Comparison of ENCODE assay signal across 31 cellular contexts in the genomic region with DNA sequence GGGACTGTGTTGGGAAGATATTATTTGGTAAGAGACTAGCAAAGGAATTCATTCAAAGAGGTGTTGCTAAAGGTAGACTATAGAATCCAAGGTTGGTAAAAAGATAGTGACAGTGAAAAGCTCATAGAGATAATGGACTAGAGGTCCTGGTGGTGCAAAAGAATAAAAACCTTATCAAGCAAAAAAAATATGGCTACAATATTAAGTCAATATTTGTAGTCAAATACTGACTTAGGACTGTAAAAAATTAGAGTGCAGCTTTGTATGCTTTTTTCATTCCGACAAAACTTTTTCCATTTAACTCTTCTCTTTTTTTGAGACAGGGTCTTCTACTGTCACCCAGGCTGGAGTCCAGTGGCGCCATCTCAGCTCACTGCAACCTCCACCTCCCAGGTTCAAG.
A peak's percentile ranks its signal among the peaks of the same experiment; 100 is the strongest.
DNase-seq lines count a peak whose midpoint lies in the region; ATAC-seq, FAIRE-seq and TF ChIP-seq lines count a peak whose summit lies in the region.
"Had no signal": no experiment of that assay in that cellular context is flagged by ENCODE, and none has a peak within 500 bp of the region (broad histone marks: within the 10 kb centered on the region; RNA-seq: fewer than 3 reads in every experiment).

No MANE protein-coding gene starts in this region.

- 69% methylated on average over 2 of the region's 2 CpGs for WGBS in GM12878 (ENCODE audit: insufficient coverage, insufficient replicate concordance, low lambda C conversion rate, missing lambda C conversion rate)
- WGBS in pancreas, 2 donors, result 61 to 67% methylated on average over 2 of the region's 2 CpGs
- 85% methylated on average over 2 of the region's 2 CpGs for WGBS in hepatocyte (ENCODE audit: low lambda C conversion rate, missing lambda C conversion rate)

- no peak overlapping the region for H3K27ac ChIP-seq in GM12878 (ENCODE audit: control insufficient read depth, insufficient read depth)
- H3K27ac ChIP-seq in pancreas, result no peak overlapping the region
- H3K27ac ChIP-seq in hepatocyte, result no peak overlapping the region
- H3K27ac ChIP-seq: 22Rv1; A549; BLaER1; BLaER1 treated with 17β-estradiol and CSF1 and Interleukin-3, amounts not matched to agents 10 nM and 100 nM; C4-2B had no signal

- FAIRE-seq in GM12878 (lab: Jason Lieb, UNC) (peak; percentile 31), pancreas (lab: Jason Lieb, UNC) (no peak)
- FAIRE-seq: A204.1, A549, D721Med had no signal

- H3K9ac ChIP-seq in GM12878 (ENCODE audit: control insufficient read depth, insufficient read depth, low read length), result no peak overlapping the region
- H3K9ac ChIP-seq: BLaER1; BLaER1 treated with 17β-estradiol and CSF1 and Interleukin-3, amounts not matched to agents 10 nM and 100 nM had no signal

- H3K79me2 ChIP-seq in GM12878 (ENCODE audit: control insufficient read depth, insufficient read depth, low read length), result no peaks in the 10 kb centered on the region
- H3K79me2 ChIP-seq in hepatocyte, result no peaks in the 10 kb centered on the region

- RAD21 ChIA-PET in GM12878 (lab: Charles Lee; ENCODE audit: unreplicated experiment), result no interaction called here

- H4K20me1 ChIP-seq in GM12878 (ENCODE audit: control insufficient read depth, insufficient read depth) (no peaks in the 10 kb centered on the region), hepatocyte (ENCODE audit: insufficient read depth, poor library complexity, severe bottlenecking) (no peaks in the 10 kb centered on the region)
- H4K20me1 ChIP-seq: BLaER1; BLaER1 treated with 17β-estradiol and CSF1 and Interleukin-3, amounts not matched to agents 10 nM and 100 nM had no signal

- H3K4me1 ChIP-seq in GM12878 (ENCODE audit: control insufficient read depth, insufficient read depth, low read length) (no peaks in the 10 kb centered on the region), pancreas (peaks cover 6 to 8% (median 6%) of the 10 kb centered on the region in 3 donors), hepatocyte (ENCODE audit: insufficient read depth) (peaks cover 4% of the 10 kb centered on the region)
- H3K4me1 ChIP-seq: A549; BE2C; BLaER1; BLaER1 treated with 17β-estradiol and CSF1 and Interleukin-3, amounts not matched to agents 10 nM and 100 nM had no signal

- no peak for TF ChIP-seq CTCF in GM12878 (IDR thresholded peaks at IDR 0.05 in 2 of 3, conservative IDR thresholded peaks at IDR 0.05 in 1 of 3; ENCODE audit: control insufficient read depth in 2 of 3, extremely low read depth in 1 of 3, insufficient read depth in 1 of 3, low read depth in 3 of 3, low read length in 3 of 3)
- TF ChIP-seq CTCF in pancreas (IDR thresholded peaks at IDR 0.05), result no peak
- no peak for TF ChIP-seq CTCF in hepatocyte (IDR thresholded peaks at IDR 0.05; ENCODE audit: poor library complexity)

- no peak for TF ChIP-seq POLR2A in GM12878 (IDR thresholded peaks at IDR 0.05; ENCODE audit: low read depth, low read length)

- TF ChIP-seq RAD21 in GM12878 (IDR thresholded peaks at IDR 0.05; ENCODE audit: insufficient read depth, low read depth, low read length), result no peak

- intact Hi-C loops in GM12878 (cut with micrococcal nuclease; ENCODE audit: unreplicated experiment), result no loop called here
- intact Hi-C loops in pancreas (cut with DNase I), result no loop called here

- DNase-seq in GM12878 (ENCODE audit: low read depth, low spot score), result no peak
- no peak for DNase-seq in pancreas
- DNase-seq in hepatocyte (ENCODE audit: low spot score), result no peak
- DNase-seq in activated CD4-positive, alpha-beta T cell treated with anti-CD3 and anti-CD28 coated beads, Interleukin-2, amount 50 U/mL, for 48 hours, result no peak
- DNase-seq: 8988T; ACHN; AML-193; BE2C; C1 segment of cervical spinal cord; Caco-2; Calu3; CD4-positive, alpha-beta memory T cell; CD4-positive, alpha-beta T cell; CD4-positive, CD25-positive, alpha-beta regulatory T cell; CD8-positive, alpha-beta memory T cell; CD8-positive, alpha-beta T cell; COR-L47; DMS 273 treated with DMSO at 0.1 percent for 48 hours; DMS153; DMS53; DMS79; DMS79 treated with DMSO at 0.1 percent for 48 hours; DND-41; EL had no signal

- in situ Hi-C loops in GM12878 (cut with MboI), result no loop called here

- H3K4me3 ChIP-seq in GM12878, result no peak overlapping the region
- no peak overlapping the region for H3K4me3 ChIP-seq in pancreas
- no peak overlapping the region for H3K4me3 ChIP-seq in hepatocyte
- H3K4me3 ChIP-seq: A549; BLaER1; BLaER1 treated with 17β-estradiol and CSF1 and Interleukin-3, amounts not matched to agents 10 nM and 100 nM had no signal

- ATAC-seq in GM12878, result no peak
- ATAC-seq in pancreas, result peak in 3 of 4 donors; percentile 63 to 85 (median 65)
- ATAC-seq: A549; CD8-positive, alpha-beta T cell had no signal

- H2AFZ ChIP-seq in GM12878 (ENCODE audit: control insufficient read depth, low read depth, low read length) (no peak overlapping the region), hepatocyte (no peak overlapping the region)

- CTCF ChIA-PET in GM12878 (lab: Yijun Ruan, JAX), result no interaction called here

- BruUV-seq in GM12878 (replicated peaks; lab: Mats Ljungman, UMichigan), result no TSS peak

- H3K4me2 ChIP-seq in GM12878 (ENCODE audit: control insufficient read depth, insufficient read depth) (no peak overlapping the region), hepatocyte (no peak overlapping the region)
- H3K4me2 ChIP-seq: A549; BLaER1; BLaER1 treated with 17β-estradiol and CSF1 and Interleukin-3, amounts not matched to agents 10 nM and 100 nM had no signal

- POLR2A ChIA-PET in GM12878 (lab: Charles Lee), result no interaction called here

- H3K27me3 ChIP-seq in GM12878 (replicated peaks in 1 of 2; ENCODE audit: control insufficient read depth in 2 of 2, insufficient read depth in 2 of 2, low read length in 1 of 2), result no peaks in the 10 kb centered on the region
- H3K27me3 ChIP-seq in pancreas, result no peaks in the 10 kb centered on the region
- no peaks in the 10 kb centered on the region for H3K27me3 ChIP-seq in hepatocyte
- H3K27me3 ChIP-seq: BE2C; BLaER1; BLaER1 treated with 17β-estradiol and CSF1 and Interleukin-3, amounts not matched to agents 10 nM and 100 nM had no signal

- H3K9me3 ChIP-seq in GM12878 (replicated peaks; ENCODE audit: control insufficient read depth, insufficient read depth, low read length) (no peaks in the 10 kb centered on the region; the same call in 2 of the 3 replicates), pancreas (no peaks in the 10 kb centered on the region), hepatocyte (ENCODE audit: low read depth) (no peaks in the 10 kb centered on the region)
- H3K9me3 ChIP-seq: A549, BE2C, BLaER1, Caco-2 had no signal

- TF ChIP-seq EP300 in GM12878 (IDR thresholded peaks at IDR 0.05; ENCODE audit: borderline replicate concordance in 1 of 2, control insufficient read depth in 1 of 2, low read depth in 2 of 2, low read length in 2 of 2), result no peak

- no peaks in the 10 kb centered on the region for H3K9me2 ChIP-seq in hepatocyte (replicated peaks; ENCODE audit: insufficient read depth)

- H3K36me3 ChIP-seq in GM12878 (ENCODE audit: control insufficient read depth in 2 of 2, insufficient read depth in 2 of 2, low read length in 1 of 2), result no peaks in the 10 kb centered on the region
- no peaks in the 10 kb centered on the region for H3K36me3 ChIP-seq in pancreas
- no peaks in the 10 kb centered on the region for H3K36me3 ChIP-seq in hepatocyte (replicated peaks; ENCODE audit: insufficient read depth, low read depth)
- H3K36me3 ChIP-seq: BE2C; BLaER1; BLaER1 treated with 17β-estradiol and CSF1 and Interleukin-3, amounts not matched to agents 10 nM and 100 nM had no signal

- SMC1A ChIA-PET in GM12878 (lab: Charles Lee; ENCODE audit: uncharacterized antibody, unreplicated experiment), result interaction anchor here (0.8 kb wide), 1 partner anchor 11 kb away, joined by 3 read pairs; no protein-coding TSS in a partner anchor

TF ChIP-seq in GM12878, 131 proteins besides CTCF, POLR2A, EP300 and RAD21 (continues in another document):
- TF ChIP-seq MTA2 (IDR thresholded peaks at IDR 0.05; ENCODE audit: low read depth) (no peak), CREM (IDR thresholded peaks at IDR 0.05; ENCODE audit: low read depth) (no peak)
- TF ChIP-seq, protein P1, sequence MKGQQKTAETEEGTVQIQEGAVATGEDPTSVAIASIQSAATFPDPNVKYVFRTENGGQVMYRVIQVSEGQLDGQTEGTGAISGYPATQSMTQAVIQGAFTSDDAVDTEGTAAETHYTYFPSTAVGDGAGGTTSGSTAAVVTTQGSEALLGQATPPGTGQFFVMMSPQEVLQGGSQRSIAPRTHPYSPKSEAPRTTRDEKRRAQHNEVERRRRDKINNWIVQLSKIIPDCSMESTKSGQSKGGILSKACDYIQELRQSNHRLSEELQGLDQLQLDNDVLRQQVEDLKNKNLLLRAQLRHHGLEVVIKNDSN (IDR thresholded peaks at IDR 0.05; ENCODE audit: borderline replicate concordance, extremely low read length, insufficient read depth, low read depth, low read length), result no peak
- TF ChIP-seq, protein P2, sequence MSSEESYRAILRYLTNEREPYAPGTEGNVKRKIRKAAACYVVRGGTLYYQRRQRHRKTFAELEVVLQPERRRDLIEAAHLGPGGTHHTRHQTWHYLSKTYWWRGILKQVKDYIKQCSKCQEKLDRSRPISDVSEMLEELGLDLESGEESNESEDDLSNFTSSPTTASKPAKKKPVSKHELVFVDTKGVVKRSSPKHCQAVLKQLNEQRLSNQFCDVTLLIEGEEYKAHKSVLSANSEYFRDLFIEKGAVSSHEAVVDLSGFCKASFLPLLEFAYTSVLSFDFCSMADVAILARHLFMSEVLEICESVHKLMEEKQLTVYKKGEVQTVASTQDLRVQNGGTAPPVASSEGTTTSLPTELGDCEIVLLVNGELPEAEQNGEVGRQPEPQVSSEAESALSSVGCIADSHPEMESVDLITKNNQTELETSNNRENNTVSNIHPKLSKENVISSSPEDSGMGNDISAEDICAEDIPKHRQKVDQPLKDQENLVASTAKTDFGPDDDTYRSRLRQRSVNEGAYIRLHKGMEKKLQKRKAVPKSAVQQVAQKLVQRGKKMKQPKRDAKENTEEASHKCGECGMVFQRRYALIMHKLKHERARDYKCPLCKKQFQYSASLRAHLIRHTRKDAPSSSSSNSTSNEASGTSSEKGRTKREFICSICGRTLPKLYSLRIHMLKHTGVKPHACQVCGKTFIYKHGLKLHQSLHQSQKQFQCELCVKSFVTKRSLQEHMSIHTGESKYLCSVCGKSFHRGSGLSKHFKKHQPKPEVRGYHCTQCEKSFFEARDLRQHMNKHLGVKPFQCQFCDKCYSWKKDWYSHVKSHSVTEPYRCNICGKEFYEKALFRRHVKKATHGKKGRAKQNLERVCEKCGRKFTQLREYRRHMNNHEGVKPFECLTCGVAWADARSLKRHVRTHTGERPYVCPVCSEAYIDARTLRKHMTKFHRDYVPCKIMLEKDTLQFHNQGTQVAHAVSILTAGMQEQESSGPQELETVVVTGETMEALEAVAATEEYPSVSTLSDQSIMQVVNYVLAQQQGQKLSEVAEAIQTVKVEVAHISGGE (CRISPR knock-in tag; IDR thresholded peaks at IDR 0.05), result no peak
